11 cellular contexts compared by ENCODE assay signal in genomic region chr13:46684287-46685001, GRCh38.
DNase-seq lines count a peak whose midpoint lies in the region; ATAC-seq and TF ChIP-seq lines count a peak whose summit lies in the region.
"Had no signal": no experiment of that assay in that cellular context is flagged by ENCODE, and none has a peak within 500 bp of the region (broad histone marks: within the 10 kb centered on the region; RNA-seq: fewer than 3 reads in every experiment).

No MANE protein-coding gene starts in this region.

- H3K27me3 ChIP-seq in AG04450 (ENCODE audit: control insufficient read depth, insufficient read depth, low read length) = no peaks in the 10 kb centered on the region
- H3K27me3 ChIP-seq: left lung had no signal

- no peaks in the 10 kb centered on the region for H3K9me3 Mint-ChIP-seq in nephron

- ATAC-seq in HG03521 (IDR thresholded peaks at IDR 0.05; ENCODE audit: unreplicated experiment) = no peak
- ATAC-seq: left lung had no signal

- POLR2A ChIA-PET in AG04450 (lab: Yijun Ruan, JAX) = no interaction called here

- peak overlapping the region in 1 of 3 experiments; percentile 38 for H3K4me3 Mint-ChIP-seq in nephron

- DNase-seq in AG04450 (ENCODE audit: low read depth, low spot score) (no peak), M059J (ENCODE audit: low read depth) (peak; percentile 5), fibroblast of pulmonary artery (ENCODE audit: low read depth) (peak; percentile 45), GF-D8 (lab: John Stamatoyannopoulos, UW) (no peak), NCI-H1092 (lab: John Stamatoyannopoulos, UW) (no peak), mucosa of gallbladder (ENCODE audit: low spot score) (no peak)
- DNase-seq: effector memory CD4-positive, alpha-beta T cell; left lung; NCI-H1048 had no signal

- H3K27ac ChIP-seq in AG04450 (ENCODE audit: low read depth, low read length) = no peak overlapping the region

- H3K27ac Mint-ChIP-seq in nephron = peak overlapping the region; percentile 60 to 76 (median 75)

- H3K4me3 ChIP-seq in AG04450 (ENCODE audit: low read depth, low read length) (no peak overlapping the region), fibroblast of pulmonary artery (replicated peaks; ENCODE audit: low read depth, low read length) (no peak overlapping the region)
- H3K4me3 ChIP-seq: left lung had no signal

- peaks cover 34% of the 10 kb centered on the region for H3K4me1 Mint-ChIP-seq in nephron

- CTCF ChIA-PET in AG04450 (lab: Charles Lee) = interaction anchor here (0.6 to 2.1 kb wide), 2 partner anchors 132 to 311 kb away, joined by 3 to 14 read pairs; partner anchors contain the start of gene LRCH1

- H3K9me3 ChIP-seq in AG04450 (ENCODE audit: control insufficient read depth, insufficient read depth, low read length) = no peaks in the 10 kb centered on the region
- H3K9me3 ChIP-seq: left lung had no signal

- TF ChIP-seq CTCF in AG04450 (IDR thresholded peaks at IDR 0.05; ENCODE audit: low read depth, low read length) (peak; percentile 9; the same call in 1 of the 2 replicates), fibroblast of pulmonary artery (IDR thresholded peaks at IDR 0.05; ENCODE audit: low read length, missing control alignments) (peak; percentile 7), nephron (IDR thresholded peaks at IDR 0.05; ENCODE audit: unreplicated experiment in 3 of 3) (no peak)

- H3K36me3 Mint-ChIP-seq in nephron (ENCODE audit: low read depth) = peaks cover 7% of the 10 kb centered on the region

- H3K27me3 Mint-ChIP-seq in nephron (ENCODE audit: low read depth) = no peaks in the 10 kb centered on the region

Comparison
In these comparisons a context has a peak if more than half of its experiments do, and no peak if none do; other contexts are left out.
1. DNase-seq: peak in M059J (single experiment) and fibroblast of pulmonary artery (single experiment); none in AG04450 (single experiment), GF-D8 (single experiment), NCI-H1092 (single experiment) and mucosa of gallbladder (single experiment).
2. CTCF ChIP-seq: peak in AG04450 (single experiment) and fibroblast of pulmonary artery (single experiment); none in nephron (0 of 3).